Comparison of ENCODE assay signal across 23 cellular contexts in genomic region chrX:130840345-130840744, GRCh38.
DNase-seq lines count a peak whose midpoint lies in the region; ATAC-seq, FAIRE-seq and TF ChIP-seq lines count a peak whose summit lies in the region.
"Had no signal": no experiment of that assay in that cellular context is flagged by ENCODE, and none has a peak within 500 bp of the region (broad histone marks: within the 10 kb centered on the region; RNA-seq: fewer than 3 reads in every experiment).

No MANE protein-coding gene starts in this region.

- POLR2A ChIA-PET in A549 (lab: Yijun Ruan, JAX) (no interaction called here), HEK293 (lab: Yijun Ruan, JAX) (no interaction called here)

- FAIRE-seq in A549 (lab: Jason Lieb, UNC) = no peak
- peak; percentile 19 for FAIRE-seq in small intestine (lab: Jason Lieb, UNC)
- FAIRE-seq: GM12878, GM12892 had no signal

- ATAC-seq in A549 (no peak), left lung (no peak), GM18861 (IDR thresholded peaks at IDR 0.05; ENCODE audit: unreplicated experiment) (no peak)
- ATAC-seq: GM12878 had no signal

- no peaks in the 10 kb centered on the region for H3K4me1 ChIP-seq in A549
- H3K4me1 ChIP-seq in HEK293 (ENCODE audit: control insufficient read depth, insufficient read depth, low read length) = 0 out of 2 replicates have a peak, but pooled peaks cover 3% of the 10 kb centered on the region
- peaks cover 0 to 1% of the 10 kb centered on the region in 2 donors for H3K4me1 ChIP-seq in small intestine (ENCODE audit: control insufficient read depth in 2 of 2, insufficient read depth in 1 of 2, low read depth in 1 of 2, low read length in 1 of 2)
- H3K4me1 ChIP-seq in left lung = no peaks in the 10 kb centered on the region
- H3K4me1 ChIP-seq: BE2C had no signal

- no peak for TF ChIP-seq EP300 in A549 (IDR thresholded peaks at IDR 0.05)

- no peak overlapping the region for H3K27ac ChIP-seq in A549
- no peak overlapping the region for H3K27ac ChIP-seq in HEK293 (ENCODE audit: extremely low read depth, low read depth, low read length)
- H3K27ac ChIP-seq in small intestine (ENCODE audit: low read depth in 1 of 2, low read length in 1 of 2) = no peak overlapping the region
- no peak overlapping the region for H3K27ac ChIP-seq in left lung
- H3K27ac ChIP-seq: 22Rv1, BLaER1 had no signal

- intact Hi-C loops in left lung (cut with DNase I) = no loop called here

- no peaks in the 10 kb centered on the region for H3K27me3 ChIP-seq in small intestine (ENCODE audit: control insufficient read depth in 2 of 2, insufficient read depth in 2 of 2, low read length in 2 of 2)
- H3K27me3 ChIP-seq in left lung = no peaks in the 10 kb centered on the region
- H3K27me3 ChIP-seq: BE2C had no signal

- DNase-seq in A549 (ENCODE audit: low read depth in 1 of 2, low spot score in 1 of 2) (no peak), small intestine (no peak), left lung (no peak)
- DNase-seq: ACHN; BE2C; C1 segment of cervical spinal cord; CD4-positive, alpha-beta memory T cell; CD4-positive, CD25-positive, alpha-beta regulatory T cell; CD8-positive, alpha-beta memory T cell; COR-L47; DMS 273 treated with DMSO at 0.1 percent for 48 hours; DMS153; DMS53; DMS79; DND-41; EL; GDM1 had no signal

- TF ChIP-seq CTCF in A549 (IDR thresholded peaks at IDR 0.05) = no peak
- TF ChIP-seq CTCF in HEK293 (tag by site-specific recombination; IDR thresholded peaks at IDR 0.05) = no peak
- no peak for TF ChIP-seq CTCF in left lung (IDR thresholded peaks at IDR 0.05)

- CTCF ChIA-PET in A549 (lab: Yijun Ruan, JAX) (no interaction called here), HEK293 (lab: Yijun Ruan, JAX) (no interaction called here)

- H3K36me3 ChIP-seq in HEK293 (ENCODE audit: control insufficient read depth in 2 of 2, insufficient read depth in 1 of 2, low read length in 2 of 2) (no peaks in the 10 kb centered on the region), small intestine (ENCODE audit: control insufficient read depth in 2 of 2, insufficient read depth in 2 of 2, low read length in 2 of 2) (no peaks in the 10 kb centered on the region), left lung (no peaks in the 10 kb centered on the region)
- H3K36me3 ChIP-seq: BE2C, BLaER1 had no signal

- H3K4me3 ChIP-seq in A549 = no peak overlapping the region
- H3K4me3 ChIP-seq in HEK293 (ENCODE audit: low read depth, low read length) = no peak overlapping the region
- no peak overlapping the region for H3K4me3 ChIP-seq in small intestine (ENCODE audit: low read depth in 1 of 2, low read length in 2 of 2)
- no peak overlapping the region for H3K4me3 ChIP-seq in left lung
- H3K4me3 ChIP-seq: BLaER1, GM12878 had no signal

- TF ChIP-seq POLR2A in A549 (IDR thresholded peaks at IDR 0.05; ENCODE audit: low read length) = no peak

- H3K4me2 ChIP-seq in A549 = no peak overlapping the region
- H3K4me2 ChIP-seq: BLaER1 had no signal

- no peaks in the 10 kb centered on the region for H3K9me3 ChIP-seq in A549
- no peaks in the 10 kb centered on the region for H3K9me3 ChIP-seq in HEK293 (ENCODE audit: control insufficient read depth, insufficient read depth, low read depth, low read length)
- H3K9me3 ChIP-seq in small intestine (ENCODE audit: control insufficient read depth, low read depth) = no peaks in the 10 kb centered on the region
- H3K9me3 ChIP-seq in left lung = no peaks in the 10 kb centered on the region
- H3K9me3 ChIP-seq: BE2C, BLaER1 had no signal

- no peak for TF ChIP-seq RAD21 in A549 (conservative IDR thresholded peaks at IDR 0.05 in 1 of 2, IDR thresholded peaks at IDR 0.05 in 1 of 2)

- WGBS in A549 (ENCODE audit: missing lambda C conversion rate) = 41% methylated on average over 2 of the region's 2 CpGs
- 55 to 88% (median 81%) methylated on average over 2 of the region's 2 CpGs for WGBS in small intestine, 3 donors

TF ChIP-seq in A549, 52 proteins besides CTCF, POLR2A, EP300 and RAD21:
- no peak for TF ChIP-seq EHF (CRISPR knock-in tag; IDR thresholded peaks at IDR 0.05)
- peak; percentile 61 for TF ChIP-seq ZC3H11A (IDR thresholded peaks at IDR 0.05)

TF ChIP-seq in HEK293, 187 proteins besides CTCF, POLR2A, EP300 and RAD21 (continues in another document):
- TF ChIP-seq ZBTB48 (tag by site-specific recombination; IDR thresholded peaks at IDR 0.05) (no peak), TSHZ1 (tag by site-specific recombination; IDR thresholded peaks at IDR 0.05; ENCODE audit: borderline replicate concordance) (no peak), ZNF707 (tag by site-specific recombination; IDR thresholded peaks at IDR 0.05) (no peak), ZNF629 (tag by site-specific recombination; IDR thresholded peaks at IDR 0.05) (peak; percentile 53; the same call in 1 of the 2 replicates), ZBTB17 (tag by site-specific recombination; IDR thresholded peaks at IDR 0.05) (no peak), ZNF138 (tag by site-specific recombination; IDR thresholded peaks at IDR 0.05; ENCODE audit: borderline replicate concordance) (0 out of 2 replicates have a peak, but pooled peaks have one; percentile 34), ZNF747 (tag by site-specific recombination; IDR thresholded peaks at IDR 0.05) (no peak), PBX3 (CRISPR knock-in tag; IDR thresholded peaks at IDR 0.05) (no peak), ZNF202 (tag by site-specific recombination; IDR thresholded peaks at IDR 0.05; ENCODE audit: borderline replicate concordance) (peak; percentile 93), ZNF394 (tag by site-specific recombination; IDR thresholded peaks at IDR 0.05; ENCODE audit: borderline replicate concordance) (peak; percentile 94), ZBTB21 (tag by site-specific recombination; IDR thresholded peaks at IDR 0.05) (peak; percentile 37; the same call in 1 of the 2 replicates)

Comparison
In these comparisons a context has a peak if more than half of its experiments do, and no peak if none do; other contexts are left out.
1. Of the 5 proteins assayed by ChIP-seq in both HEK293 and A549: peak only in HEK293: REST; only in A549: none; in both: none; in neither: 4.